ENCODE assay signal across 12 cellular contexts in the genomic region with DNA sequence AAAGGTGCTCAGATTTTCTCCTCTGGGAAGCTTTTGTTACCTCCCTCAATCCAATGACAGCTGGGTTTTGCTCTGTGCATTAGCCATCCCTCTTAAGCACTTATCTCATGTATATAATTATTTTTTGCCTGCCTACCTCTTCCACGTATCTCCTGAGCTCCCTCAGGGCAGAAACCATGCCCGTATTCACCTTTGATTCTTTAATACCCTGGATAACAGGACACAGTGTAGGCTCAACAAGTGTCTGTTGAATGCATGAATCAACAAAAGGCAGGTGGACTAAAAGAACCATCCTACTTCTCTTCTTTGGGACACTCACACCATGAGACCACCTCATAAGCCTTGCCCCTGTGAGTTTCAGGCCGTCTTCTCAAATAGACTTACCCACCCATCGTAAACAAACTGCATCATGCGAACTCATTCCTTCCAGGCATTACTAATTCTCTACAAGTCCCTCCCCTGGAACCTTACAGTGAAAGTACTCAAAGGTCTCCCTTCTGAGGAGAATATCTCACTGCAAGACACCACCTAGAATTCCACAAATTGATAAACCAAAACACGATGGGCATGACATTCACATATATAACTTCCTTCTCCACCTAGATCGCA. TPM values are rescaled to one million over a fixed set of nuclear protein-coding genes. Genes with fewer than 3 reads are reported as not detected.
DNase-seq lines count a peak whose midpoint lies in the region; ATAC-seq, FAIRE-seq and TF ChIP-seq lines count a peak whose summit lies in the region.
"Had no signal": no experiment of that assay in that cellular context is flagged by ENCODE, and none has a peak within 500 bp of the region (broad histone marks: within the 10 kb centered on the region; RNA-seq: fewer than 3 reads in every experiment).

No MANE protein-coding gene starts in this region.

- peaks cover 77% of the 10 kb centered on the region for H4K20me1 ChIP-seq in BLaER1
- H4K20me1 ChIP-seq in HCT116 (ENCODE audit: insufficient read depth) = no peaks in the 10 kb centered on the region
- H4K20me1 ChIP-seq in astrocyte (ENCODE audit: insufficient read depth, low read length) = peaks cover 74% of the 10 kb centered on the region

- 76 to 81% methylated on average over 7 of the region's 7 CpGs for WGBS in testis, 2 donors

- peaks cover 76% of the 10 kb centered on the region for H3K79me2 ChIP-seq in HCT116 (ENCODE audit: insufficient read depth, low read length)
- H3K79me2 ChIP-seq in astrocyte (ENCODE audit: insufficient read depth, low read length) = peaks cover 83% of the 10 kb centered on the region

- H3K4me1 ChIP-seq in BLaER1 (peaks cover 84% of the 10 kb centered on the region), HCT116 (ENCODE audit: control insufficient read depth in 1 of 2, insufficient read depth in 2 of 2, low read length in 2 of 2) (peaks cover 9 to 31% of the 10 kb centered on the region in 2 experiments; a peak in 3 of 4 replicates), astrocyte (ENCODE audit: insufficient read depth, low read length) (peaks cover 39% of the 10 kb centered on the region), testis (peaks cover 27% of the 10 kb centered on the region)

- H3K9me3 ChIP-seq in BLaER1 = no peaks in the 10 kb centered on the region
- H3K9me3 ChIP-seq in HCT116 (ENCODE audit: control insufficient read depth in 1 of 2, insufficient read depth in 1 of 2, low read depth in 1 of 2, low read length in 2 of 2) = no peaks in the 10 kb centered on the region
- H3K9me3 ChIP-seq in astrocyte (ENCODE audit: insufficient read depth, low read depth, low read length) = no peaks in the 10 kb centered on the region
- no peaks in the 10 kb centered on the region for H3K9me3 ChIP-seq in testis

- FAIRE-seq in astrocyte (lab: Jason Lieb, UNC) = no peak

- POLR2A ChIA-PET in HCT116 (lab: Charles Lee) = no interaction called here
- POLR2A ChIA-PET in naive thymus-derived CD8-positive, alpha-beta T cell (lab: Charles Lee) = no interaction called here

- H3K9ac ChIP-seq in BLaER1 = no peak overlapping the region
- no peak overlapping the region for H3K9ac ChIP-seq in HCT116 (ENCODE audit: low read length)
- peak overlapping the region; percentile 13 for H3K9ac ChIP-seq in astrocyte (ENCODE audit: low read length)

- RAD21 ChIA-PET in HCT116 (lab: Charles Lee; ENCODE audit: low non-redundant PET in 1 of 2, low total read pairs in 2 of 2, uncharacterized antibody in 2 of 2, unreplicated experiment in 2 of 2) = no interaction called here

- H3K4me2 ChIP-seq in BLaER1 (peak overlapping the region; percentile 87), HCT116 (ENCODE audit: low read length) (peak overlapping the region; percentile 83; the same call in 1 of the 2 replicates), astrocyte (ENCODE audit: low read length) (peak overlapping the region; percentile 93)

- TF ChIP-seq POLR2A in HCT116 (IDR thresholded peaks at IDR 0.05; ENCODE audit: borderline replicate concordance, extremely low read depth, insufficient read depth, insufficient read length) (no peak), testis (IDR thresholded peaks at IDR 0.05) (no peak)

- DNase-seq in HCT116 (ENCODE audit: low read depth, low spot score) = no peak
- DNase-seq in astrocyte (ENCODE audit: low read depth) = no peak
- DNase-seq in naive thymus-derived CD8-positive, alpha-beta T cell = no peak
- no peak for DNase-seq in T-helper 2 cell
- no peak for DNase-seq in testis
- no peak for DNase-seq in head of caudate nucleus
- DNase-seq: activated CD4-positive, CD25-positive, alpha-beta regulatory T cell; activated naive CD4-positive, alpha-beta T cell treated with anti-CD3 and anti-CD28 coated beads for 36 hours; DMS53; islet precursor cell had no signal

- H3K36me3 Mint-ChIP-seq in astrocyte (ENCODE audit: low read depth, unreplicated experiment) = peaks cover 8% of the 10 kb centered on the region
- peaks cover 0 to 28% (median 0%) of the 10 kb centered on the region in 3 donors for H3K36me3 Mint-ChIP-seq in naive thymus-derived CD8-positive, alpha-beta T cell

- H3K36me3 ChIP-seq in BLaER1 = peaks cover 29% of the 10 kb centered on the region
- no peaks in the 10 kb centered on the region for H3K36me3 ChIP-seq in HCT116 (ENCODE audit: control insufficient read depth in 1 of 2, insufficient read depth in 2 of 2, low read length in 2 of 2)
- peaks cover 2% of the 10 kb centered on the region for H3K36me3 ChIP-seq in astrocyte (ENCODE audit: insufficient read depth, low read length)
- no peaks in the 10 kb centered on the region for H3K36me3 ChIP-seq in testis (ENCODE audit: low read depth, missing control alignments)

- ATAC-seq in HCT116 (no peak), HG03457 (IDR thresholded peaks at IDR 0.05; ENCODE audit: unreplicated experiment) (no peak)
- no peak for ATAC-seq in naive thymus-derived CD8-positive, alpha-beta T cell

- no peak overlapping the region for H3K4me3 Mint-ChIP-seq in astrocyte (ENCODE audit: unreplicated experiment)
- H3K4me3 Mint-ChIP-seq in naive thymus-derived CD8-positive, alpha-beta T cell = peak overlapping the region in 4 of 10 donors; percentile 8 to 98 (median 94)

- TF ChIP-seq CTCF in HCT116 (IDR thresholded peaks at IDR 0.05 in 2 of 3, conservative IDR thresholded peaks at IDR 0.05 in 1 of 3; ENCODE audit: borderline replicate concordance in 1 of 3, insufficient read depth in 1 of 3, low read depth in 2 of 3, low read length in 2 of 3) = no peak
- TF ChIP-seq CTCF in astrocyte (IDR thresholded peaks at IDR 0.05; ENCODE audit: insufficient read depth, low read depth, low read length) = no peak
- TF ChIP-seq CTCF in testis (IDR thresholded peaks at IDR 0.05) = no peak

- peaks cover 22% of the 10 kb centered on the region for H3K4me1 Mint-ChIP-seq in astrocyte (ENCODE audit: low read depth, unreplicated experiment)
- peaks cover 45 to 90% (median 80%) of the 10 kb centered on the region in 4 donors for H3K4me1 Mint-ChIP-seq in naive thymus-derived CD8-positive, alpha-beta T cell

- no peaks in the 10 kb centered on the region for H3K27me3 Mint-ChIP-seq in astrocyte (ENCODE audit: low read depth, unreplicated experiment)
- no peaks in the 10 kb centered on the region for H3K27me3 Mint-ChIP-seq in naive thymus-derived CD8-positive, alpha-beta T cell

- H2AFZ ChIP-seq in HCT116 (ENCODE audit: low read depth, low read length, poor library complexity, severe bottlenecking) (no peak overlapping the region), astrocyte (ENCODE audit: low read depth, low read length) (no peak overlapping the region)

- H3K27me3 ChIP-seq in BLaER1 = no peaks in the 10 kb centered on the region
- no peaks in the 10 kb centered on the region for H3K27me3 ChIP-seq in HCT116 (ENCODE audit: insufficient read depth, low read length)
- H3K27me3 ChIP-seq in astrocyte (ENCODE audit: insufficient read depth, low read length) = no peaks in the 10 kb centered on the region
- no peaks in the 10 kb centered on the region for H3K27me3 ChIP-seq in testis

- no peaks in the 10 kb centered on the region for H3K9me3 Mint-ChIP-seq in astrocyte (ENCODE audit: unreplicated experiment)
- H3K9me3 Mint-ChIP-seq in naive thymus-derived CD8-positive, alpha-beta T cell = no peaks in the 10 kb centered on the region
- H3K9me3 Mint-ChIP-seq: activated naive CD4-positive, alpha-beta T cell treated with anti-CD3 and anti-CD28 coated beads for 36 hours had no signal

- H3K27ac Mint-ChIP-seq in astrocyte (ENCODE audit: unreplicated experiment) = peak overlapping the region; percentile 13
- peak overlapping the region in 9 of 10 donors; percentile 31 to 99 (median 91) for H3K27ac Mint-ChIP-seq in naive thymus-derived CD8-positive, alpha-beta T cell
- H3K27ac Mint-ChIP-seq: activated naive CD4-positive, alpha-beta T cell treated with anti-CD3 and anti-CD28 coated beads for 36 hours had no signal

- no TSS peak for BruUV-seq in HCT116 (replicated peaks; lab: Mats Ljungman, UMichigan)

- intact Hi-C loops in HCT116 (cut with micrococcal nuclease) = no loop called here
- intact Hi-C loops in testis (cut with DNase I; ENCODE audit: low total_unique reads) = no loop called here
- intact Hi-C loops in head of caudate nucleus (cut with DNase I) = no loop called here

- no peaks in the 10 kb centered on the region for H3K9me2 ChIP-seq in HCT116 (ENCODE audit: insufficient read depth)

- no peak for TF ChIP-seq RAD21 in HCT116 (IDR thresholded peaks at IDR 0.05; ENCODE audit: low read depth)

- no peak overlapping the region for H3K4me3 ChIP-seq in BLaER1
- H3K4me3 ChIP-seq in HCT116 (replicated peaks in 1 of 2; ENCODE audit: low read depth in 1 of 2, low read length in 2 of 2) = no peak overlapping the region
- H3K4me3 ChIP-seq in astrocyte (ENCODE audit: insufficient read depth, low read depth, low read length) = no peak overlapping the region
- H3K4me3 ChIP-seq in testis = no peak overlapping the region

- CTCF ChIA-PET in HCT116 (lab: Charles Lee) = no interaction called here

- H3K27ac ChIP-seq in BLaER1 = no peak overlapping the region
- no peak overlapping the region for H3K27ac ChIP-seq in HCT116 (ENCODE audit: low read depth, low read length)
- H3K27ac ChIP-seq in astrocyte (ENCODE audit: low read depth, low read length) = peak overlapping the region; percentile 17
- peak overlapping the region in 1 of 2 donors; percentile 99 for H3K27ac ChIP-seq in testis

TF ChIP-seq in HCT116, 20 proteins besides CTCF, POLR2A, EP300 and RAD21:
- TF ChIP-seq CEBPB (IDR thresholded peaks at IDR 0.05; ENCODE audit: low read depth) = no peak
- TF ChIP-seq POLR2AphosphoS5 (IDR thresholded peaks at IDR 0.05; ENCODE audit: low read depth, low read length) = no peak
- TF ChIP-seq EGR1 (IDR thresholded peaks at IDR 0.05; ENCODE audit: low read depth) = no peak

RNA-seq across cellular contexts. Expression of a gene that starts 3.2 kb away (rescaled TPM):
- total RNA-seq in HCT116 (2021; ENCODE audit: unreplicated experiment) (45.5 TPM), astrocyte (71.2 and 75.2 TPM in 2 replicates), testis (100 to 1,000 TPM; 123 to 124 TPM)
- polyA plus RNA-seq in HCT116 (2012) = 22.2 TPM in 2 replicates
- 10 to 100 TPM; 69.1 to 69.5 TPM for total RNA-seq in naive thymus-derived CD8-positive, alpha-beta T cell
- 10 to 100 TPM; 18.2 to 38.6 (median 20.5) TPM for polyA plus RNA-seq in naive thymus-derived CD8-positive, alpha-beta T cell
- polyA plus RNA-seq in testis (ENCODE audit: insufficient read depth, low read depth, low replicate concordance) = 62.7 TPM
